17 cellular contexts compared by ENCODE assay signal in genomic region chr22:29146771-29147170, GRCh38. TPM values are rescaled to one million over a fixed set of nuclear protein-coding genes. Genes with fewer than 3 reads are reported as not detected.
DNase-seq lines count a peak whose midpoint lies in the region; ATAC-seq and TF ChIP-seq lines count a peak whose summit lies in the region.
"Had no signal": no experiment of that assay in that cellular context is flagged by ENCODE, and none has a peak within 500 bp of the region (broad histone marks: within the 10 kb centered on the region; RNA-seq: fewer than 3 reads in every experiment).

No MANE protein-coding gene starts in this region.

- peak; percentile 3 for DNase-seq in activated naive CD8-positive, alpha-beta T cell treated with anti-CD3 and anti-CD28 coated beads, Interleukin-2, amount 10 ng/mL, durations not matched to agents 7 days and 5 days
- DNase-seq in activated naive CD8-positive, alpha-beta T cell treated with anti-CD3 and anti-CD28 coated beads, Interleukin-2, amount 50 U/mL, for 24 hours, result no peak
- peak; percentile 28 for DNase-seq in islet precursor cell
- peak in 1 of 2 donors; percentile 3 for DNase-seq in gastrocnemius medialis
- DNase-seq in GM19238 (ENCODE audit: insufficient read length, low spot score), result no peak
- DNase-seq in MV-4-11 (lab: John Stamatoyannopoulos, UW), result no peak
- DNase-seq in OCI-M2 (lab: John Stamatoyannopoulos, UW; ENCODE audit: unreplicated experiment), result no peak
- DNase-seq: DMS53, Karpas-422, MM.1S, NCI-H1105 treated with DMSO at 0.1 percent for 48 hours, NCI-H187 treated with DMSO at 0.1 percent for 48 hours, NCI-H446 had no signal

- H3K36me3 Mint-ChIP-seq in activated naive CD8-positive, alpha-beta T cell treated with anti-CD3 and anti-CD28 coated beads, Interleukin-2, amount 10 ng/mL, durations not matched to agents 7 days and 5 days, result no peaks in the 10 kb centered on the region
- H3K36me3 Mint-ChIP-seq in activated naive CD8-positive, alpha-beta T cell treated with anti-CD3 and anti-CD28 coated beads, Interleukin-2, amount 50 U/mL, for 24 hours (ENCODE audit: low read depth), result no peaks in the 10 kb centered on the region

- H3K4me1 ChIP-seq in gastrocnemius medialis, result peaks cover 68% of the 10 kb centered on the region in 2 donors

- H3K27me3 ChIP-seq in gastrocnemius medialis, result no peaks in the 10 kb centered on the region

- H3K9me3 Mint-ChIP-seq in activated naive CD8-positive, alpha-beta T cell treated with anti-CD3 and anti-CD28 coated beads, Interleukin-2, amount 10 ng/mL, durations not matched to agents 7 days and 5 days, result no peaks in the 10 kb centered on the region
- H3K9me3 Mint-ChIP-seq in activated naive CD8-positive, alpha-beta T cell treated with anti-CD3 and anti-CD28 coated beads, Interleukin-2, amount 50 U/mL, for 24 hours, result no peaks in the 10 kb centered on the region

- H3K4me1 Mint-ChIP-seq in activated naive CD8-positive, alpha-beta T cell treated with anti-CD3 and anti-CD28 coated beads, Interleukin-2, amount 10 ng/mL, durations not matched to agents 7 days and 5 days, result peaks cover 3% of the 10 kb centered on the region
- no peaks in the 10 kb centered on the region for H3K4me1 Mint-ChIP-seq in activated naive CD8-positive, alpha-beta T cell treated with anti-CD3 and anti-CD28 coated beads, Interleukin-2, amount 50 U/mL, for 24 hours

- POLR2A ChIA-PET in activated naive CD8-positive, alpha-beta T cell treated with anti-CD3 and anti-CD28 coated beads, Interleukin-2, amount 10 ng/mL, durations not matched to agents 7 days and 5 days (lab: Charles Lee), result no interaction called here

- TF ChIP-seq POLR2A in gastrocnemius medialis (IDR thresholded peaks at IDR 0.05), result no peak

- no peak for TF ChIP-seq CTCF in gastrocnemius medialis (IDR thresholded peaks at IDR 0.05 in 4 of 5, conservative IDR thresholded peaks at IDR 0.05 in 1 of 5)

- H3K27ac ChIP-seq in gastrocnemius medialis, result peak overlapping the region in 3 of 4 donors; percentile 13 to 96 (median 82)
- H3K27ac ChIP-seq: C4-2B had no signal

- H3K27ac Mint-ChIP-seq in activated naive CD8-positive, alpha-beta T cell treated with anti-CD3 and anti-CD28 coated beads, Interleukin-2, amount 10 ng/mL, durations not matched to agents 7 days and 5 days, result no peak overlapping the region
- no peak overlapping the region for H3K27ac Mint-ChIP-seq in activated naive CD8-positive, alpha-beta T cell treated with anti-CD3 and anti-CD28 coated beads, Interleukin-2, amount 50 U/mL, for 24 hours

- in situ Hi-C loops in gastrocnemius medialis (cut with MboI; ENCODE audit: low sequenced_read_pairs in 4 of 4), result no loop called here

- no peak overlapping the region for H3K4me3 ChIP-seq in gastrocnemius medialis

- no peaks in the 10 kb centered on the region for H3K9me3 ChIP-seq in gastrocnemius medialis

- no peak for ATAC-seq in activated naive CD8-positive, alpha-beta T cell treated with anti-CD3 and anti-CD28 coated beads, Interleukin-2, amount 10 ng/mL, durations not matched to agents 7 days and 5 days (ENCODE audit: low read depth)
- ATAC-seq in activated naive CD8-positive, alpha-beta T cell treated with anti-CD3 and anti-CD28 coated beads, Interleukin-2, amount 50 U/mL, for 24 hours, result no peak
- ATAC-seq in gastrocnemius medialis, result no peak
- ATAC-seq in HG03342 (IDR thresholded peaks at IDR 0.05; ENCODE audit: unreplicated experiment), result no peak
- ATAC-seq: HCT116 had no signal

- peaks cover 7% of the 10 kb centered on the region for H3K27me3 Mint-ChIP-seq in activated naive CD8-positive, alpha-beta T cell treated with anti-CD3 and anti-CD28 coated beads, Interleukin-2, amount 10 ng/mL, durations not matched to agents 7 days and 5 days
- peaks cover 4% of the 10 kb centered on the region for H3K27me3 Mint-ChIP-seq in activated naive CD8-positive, alpha-beta T cell treated with anti-CD3 and anti-CD28 coated beads, Interleukin-2, amount 50 U/mL, for 24 hours

- H3K4me3 Mint-ChIP-seq in activated naive CD8-positive, alpha-beta T cell treated with anti-CD3 and anti-CD28 coated beads, Interleukin-2, amount 10 ng/mL, durations not matched to agents 7 days and 5 days, result no peak overlapping the region
- H3K4me3 Mint-ChIP-seq in activated naive CD8-positive, alpha-beta T cell treated with anti-CD3 and anti-CD28 coated beads, Interleukin-2, amount 50 U/mL, for 24 hours, result no peak overlapping the region

- intact Hi-C loops in gastrocnemius medialis (cut with DNase I; ENCODE audit: low total_unique reads), result no loop called here

- peaks cover 0 to 5% of the 10 kb centered on the region in 2 donors for H3K36me3 ChIP-seq in gastrocnemius medialis

RNA-seq across cellular contexts. Expression of gene EMID1, which starts 58.9 kb away (rescaled TPM):
- total RNA-seq in activated naive CD8-positive, alpha-beta T cell treated with anti-CD3 and anti-CD28 coated beads, Interleukin-2, amount 10 ng/mL, durations not matched to agents 7 days and 5 days, result not detected
- total RNA-seq in gastrocnemius medialis, result 1 to 10 TPM in 1 of 4 donors, under 1 TPM in 1, not detected in 2; 0.33 to 1.8 TPM
- total RNA-seq: A172 had no signal

Comparison
In these comparisons a context has a peak if more than half of its experiments do, and no peak if none do; other contexts are left out.
1. DNase-seq: peak in activated naive CD8-positive, alpha-beta T cell treated with anti-CD3 and anti-CD28 coated beads, Interleukin-2, amount 10 ng/mL, durations not matched to agents 7 days and 5 days (single experiment) and islet precursor cell (single experiment); none in activated naive CD8-positive, alpha-beta T cell treated with anti-CD3 and anti-CD28 coated beads, Interleukin-2, amount 50 U/mL, for 24 hours (single experiment), GM19238 (single experiment), MV-4-11 (single experiment) and OCI-M2 (single experiment).